ENCODE assay signal across 8 cellular contexts in the genomic region with DNA sequence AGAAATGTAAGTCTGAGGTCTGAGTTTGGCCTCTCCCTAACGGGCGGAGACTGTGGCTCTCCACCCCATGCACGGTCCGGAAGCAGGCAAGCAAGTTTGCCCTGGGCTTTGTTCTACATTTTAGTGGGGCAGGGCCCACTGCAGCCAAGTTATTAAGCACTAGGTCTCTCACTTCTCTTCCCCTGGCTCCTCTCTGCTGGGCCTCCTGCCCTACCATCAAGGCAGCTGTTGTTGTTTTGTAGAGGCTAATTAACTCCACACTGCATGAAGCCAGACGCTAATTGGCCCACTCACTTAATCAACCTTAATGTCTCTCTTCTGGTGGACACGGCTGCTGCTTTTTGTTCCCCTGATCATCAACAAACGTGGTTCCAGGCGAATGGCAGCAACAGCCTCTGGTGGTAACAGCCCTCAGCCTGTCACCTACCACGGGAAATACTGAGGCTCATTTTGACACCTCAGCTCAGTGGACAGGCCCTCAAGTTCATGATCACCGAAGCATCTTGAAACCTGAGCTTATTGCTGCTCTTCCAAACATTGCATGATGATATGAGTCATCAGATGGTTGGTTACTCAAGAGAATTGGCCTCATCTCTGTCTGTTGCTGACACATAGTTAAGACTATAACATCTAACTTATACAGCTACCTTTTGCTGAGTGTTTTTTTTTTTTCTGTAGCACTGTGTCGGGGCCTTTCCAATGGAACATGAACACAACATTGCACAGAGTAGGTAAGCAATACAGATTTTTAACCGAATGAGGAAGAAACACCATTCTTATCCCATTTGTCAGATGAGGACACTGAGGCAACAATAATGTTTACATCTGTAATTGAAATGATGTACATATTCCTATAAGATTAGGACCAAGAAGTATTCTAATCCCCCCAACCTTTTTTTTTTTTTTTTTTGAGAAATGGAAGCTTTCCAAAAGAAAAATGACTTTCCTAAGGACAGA.
DNase-seq lines count a peak whose midpoint lies in the region; ATAC-seq and TF ChIP-seq lines count a peak whose summit lies in the region.

No MANE protein-coding gene starts in this region.

- peaks cover 9 to 20% of the 10 kb centered on the region in 2 donors for H3K27me3 Mint-ChIP-seq in stimulated activated naive B cell treated with anti-CD40 and anti-IgM and Interleukin-4, amounts not matched to agents 10 μg/mL and 1 μg/mL and 100 μg/mL, for 72 hours

- H3K9me3 Mint-ChIP-seq in stimulated activated naive B cell treated with anti-CD40 and anti-IgM and Interleukin-4, amounts not matched to agents 10 μg/mL and 1 μg/mL and 100 μg/mL, for 72 hours: peaks cover 16 to 17% of the 10 kb centered on the region in 2 donors

- peaks cover 19 to 28% of the 10 kb centered on the region in 2 donors for H3K4me1 Mint-ChIP-seq in stimulated activated naive B cell treated with anti-CD40 and anti-IgM and Interleukin-4, amounts not matched to agents 10 μg/mL and 1 μg/mL and 100 μg/mL, for 72 hours

- ATAC-seq in HG03139 (IDR thresholded peaks at IDR 0.05; ENCODE audit: unreplicated experiment): peak; percentile 64
- peak; percentile 92 to 95 for ATAC-seq in stimulated activated naive B cell treated with anti-CD40 and anti-IgM and Interleukin-4, amounts not matched to agents 10 μg/mL and 1 μg/mL and 100 μg/mL, for 72 hours (replicated peaks)

- no peak for TF ChIP-seq POLR2A in erythroblast (IDR thresholded peaks at IDR 0.05; ENCODE audit: low read length)

- H3K27ac Mint-ChIP-seq in stimulated activated naive B cell treated with anti-CD40 and anti-IgM and Interleukin-4, amounts not matched to agents 10 μg/mL and 1 μg/mL and 100 μg/mL, for 72 hours: peak overlapping the region; percentile 96

- peak overlapping the region; percentile 48 to 58 for H3K4me3 Mint-ChIP-seq in stimulated activated naive B cell treated with anti-CD40 and anti-IgM and Interleukin-4, amounts not matched to agents 10 μg/mL and 1 μg/mL and 100 μg/mL, for 72 hours

- H3K36me3 Mint-ChIP-seq in stimulated activated naive B cell treated with anti-CD40 and anti-IgM and Interleukin-4, amounts not matched to agents 10 μg/mL and 1 μg/mL and 100 μg/mL, for 72 hours: peaks cover 11 to 25% of the 10 kb centered on the region in 2 donors

- DNase-seq in COR-L47 (lab: John Stamatoyannopoulos, UW) (peak; percentile 71), GM19238 (ENCODE audit: insufficient read length, low spot score) (peak; percentile 35), NCI-H524 (lab: John Stamatoyannopoulos, UW) (peak; percentile 59 to 67), erythroblast (lab: John Stamatoyannopoulos, UW) (peak; percentile 66 to 77)
- peak; percentile 59 for DNase-seq in stimulated activated naive B cell treated with anti-CD40 and anti-IgM and Interleukin-4, amounts not matched to agents 10 μg/mL and 1 μg/mL and 100 μg/mL, for 72 hours
- no peak for DNase-seq in stimulated activated naive CD4-positive, alpha-beta T cell (lab: John Stamatoyannopoulos, UW)
- no peak for DNase-seq in activated CD8-positive, alpha-beta memory T cell treated with anti-CD3 and anti-CD28 coated beads for 24 hours

Comparison
In these comparisons a context has a peak if more than half of its experiments do, and no peak if none do; other contexts are left out.
1. DNase-seq: peak in COR-L47 (single experiment), GM19238 (single experiment), NCI-H524 (2 of 2), erythroblast (2 of 2) and stimulated activated naive B cell treated with anti-CD40 and anti-IgM and Interleukin-4, amounts not matched to agents 10 μg/mL and 1 μg/mL and 100 μg/mL, for 72 hours (single experiment); none in stimulated activated naive CD4-positive, alpha-beta T cell (0 of 6) and activated CD8-positive, alpha-beta memory T cell treated with anti-CD3 and anti-CD28 coated beads for 24 hours (single experiment).